In the genomic region with DNA sequence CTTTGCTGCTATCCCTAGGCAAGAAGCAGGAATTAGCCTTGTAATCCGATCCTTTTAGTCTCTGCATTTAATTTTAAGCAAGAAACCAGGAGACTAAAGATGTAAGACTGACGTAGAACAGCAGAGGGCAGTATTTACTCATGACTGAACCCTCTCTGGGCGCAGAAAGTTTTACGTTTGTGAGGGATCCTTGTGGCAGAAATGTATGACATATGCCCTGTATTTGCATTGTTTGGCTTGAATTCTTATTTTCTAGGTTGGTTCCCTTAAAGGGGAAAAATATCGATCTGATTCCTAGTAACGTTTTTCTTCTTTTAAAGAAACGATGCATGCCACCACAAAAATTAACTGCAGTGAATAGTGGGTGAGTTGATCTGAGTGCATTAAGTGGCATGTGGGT, we compare ENCODE assay signal across 8 cellular contexts. TPM values are rescaled to one million over a fixed set of nuclear protein-coding genes. Genes with fewer than 3 reads are reported as not detected.
DNase-seq lines count a peak whose midpoint lies in the region; ATAC-seq and TF ChIP-seq lines count a peak whose summit lies in the region.

No MANE protein-coding gene starts in this region.

- no peak overlapping the region for H3K27ac ChIP-seq in SJCRH30

- no peaks in the 10 kb centered on the region for H3K4me1 ChIP-seq in SJCRH30

- no peaks in the 10 kb centered on the region for H3K27me3 ChIP-seq in SJCRH30

- no peaks in the 10 kb centered on the region for H3K9me3 ChIP-seq in SJCRH30 (replicated peaks)

- DNase-seq in AG10803 (ENCODE audit: low read depth) (peak; percentile 84), NCI-H1105 treated with DMSO at 0.1 percent for 48 hours (lab: John Stamatoyannopoulos, UW) (peak; percentile 76), SJCRH30 (peak; percentile 57 to 94), ecto neural progenitor cell (ENCODE audit: low spot score) (peak; percentile 58), middle frontal gyrus (ENCODE audit: extremely low spot score, low spot score) (peak; percentile 87), activated gamma-delta T cell treated with Interleukin-2 at 50 U/mL for 16 hours (no peak)

- peak; percentile 41 for ATAC-seq in HG02759 (IDR thresholded peaks at IDR 0.05; ENCODE audit: unreplicated experiment)

- H3K36me3 ChIP-seq in SJCRH30, result no peaks in the 10 kb centered on the region

- H3K4me3 ChIP-seq in AG10803 (ENCODE audit: low read length) (no peak overlapping the region), SJCRH30 (peak overlapping the region; percentile 67)

- TF ChIP-seq CTCF in AG10803 (conservative IDR thresholded peaks at IDR 0.05; ENCODE audit: low read length), result peak; percentile 91
- peak; percentile 54; the same call in 1 of the 2 replicates for TF ChIP-seq CTCF in GM12874 (IDR thresholded peaks at IDR 0.05; ENCODE audit: insufficient read depth, low read depth, low read length)

RNA-seq across cellular contexts. Expression of a gene that starts 1.3 kb away (rescaled TPM):
- total RNA-seq in SJCRH30 (2014; rRNA removed; shearing (Covaris generic)), result 1.2 and 1.3 TPM in 2 replicates
